Comparison of ENCODE assay signal across 8 cellular contexts in the genomic region with DNA sequence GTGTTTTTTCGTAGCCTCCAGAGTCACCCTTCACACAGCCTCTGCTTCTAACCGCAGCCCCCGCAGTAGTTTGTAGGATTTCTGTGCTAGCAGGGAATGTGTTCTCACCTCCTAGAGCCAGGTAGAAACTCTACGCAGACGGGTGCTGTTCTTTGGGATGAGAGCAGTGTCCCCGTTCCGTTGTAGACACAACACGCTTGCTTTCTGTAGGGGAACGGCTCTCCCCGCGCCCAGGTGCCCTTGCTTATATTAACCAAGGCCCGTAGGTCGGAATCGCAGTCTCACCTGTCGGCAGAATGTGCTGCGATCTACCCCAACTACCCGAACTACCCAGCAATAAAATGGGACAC.
DNase-seq lines count a peak whose midpoint lies in the region; ATAC-seq, FAIRE-seq and TF ChIP-seq lines count a peak whose summit lies in the region.

No MANE protein-coding gene starts in this region.

- DNase-seq in GM12891 (ENCODE audit: insufficient read length, low spot score) (no peak), NCI-H1105 (lab: John Stamatoyannopoulos, UW) (peak; percentile 54), AG08396 (ENCODE audit: low spot score) (no peak), foreskin melanocyte (no peak), NCI-H1092 treated with DMSO at 0.1 percent for 48 hours (lab: John Stamatoyannopoulos, UW) (no peak)
- DNase-seq in effector memory CD4-positive, alpha-beta T cell = peak in 1 of 3 donors; percentile 18

- ATAC-seq in HG03460 (IDR thresholded peaks at IDR 0.05; ENCODE audit: unreplicated experiment) = no peak

- H3K36me3 ChIP-seq in effector memory CD4-positive, alpha-beta T cell (ENCODE audit: control insufficient read depth, insufficient read depth, low read length) = no peaks in the 10 kb centered on the region
- no peaks in the 10 kb centered on the region for H3K36me3 ChIP-seq in neuron (ENCODE audit: insufficient read depth, low read length)

- H3K9me3 ChIP-seq in effector memory CD4-positive, alpha-beta T cell (ENCODE audit: control insufficient read depth, low read length) = no peaks in the 10 kb centered on the region
- no peaks in the 10 kb centered on the region for H3K9me3 ChIP-seq in neuron (ENCODE audit: low read length)

- H2AFZ ChIP-seq in neuron (ENCODE audit: low read depth, low read length) = peak overlapping the region; percentile 50

- FAIRE-seq in GM12891 (lab: Jason Lieb, UNC) = peak; percentile 38

- no peaks in the 10 kb centered on the region for H3K4me1 ChIP-seq in effector memory CD4-positive, alpha-beta T cell (ENCODE audit: control insufficient read depth, insufficient read depth, low read length, poor library complexity, severe bottlenecking)
- peaks cover 9% of the 10 kb centered on the region for H3K4me1 ChIP-seq in neuron (ENCODE audit: insufficient read depth, low read length)

- H3K27ac ChIP-seq in effector memory CD4-positive, alpha-beta T cell (ENCODE audit: insufficient read depth, low read length, poor library complexity, severe bottlenecking) = peak overlapping the region; percentile 62

- H3K27me3 ChIP-seq in effector memory CD4-positive, alpha-beta T cell (replicated peaks; ENCODE audit: control insufficient read depth, insufficient read depth, low read length, poor library complexity, severe bottlenecking) = no peaks in the 10 kb centered on the region
- H3K27me3 ChIP-seq in neuron (ENCODE audit: insufficient read depth, low read length) = peaks cover 32% of the 10 kb centered on the region

- no peak for TF ChIP-seq POLR2A in GM12891 (IDR thresholded peaks at IDR 0.05; ENCODE audit: low read depth, low read length)

- peak overlapping the region; percentile 68 for H3K4me3 ChIP-seq in effector memory CD4-positive, alpha-beta T cell (ENCODE audit: insufficient read depth, low read depth, low read length, poor library complexity, severe bottlenecking)
- peak overlapping the region; percentile 43 for H3K4me3 ChIP-seq in neuron (ENCODE audit: low read length)

TF ChIP-seq in GM12891, 5 proteins besides CTCF, POLR2A, EP300 and RAD21:
- no peak for TF ChIP-seq SPI1 (IDR thresholded peaks at IDR 0.05; ENCODE audit: low read depth, low read length)
